9 cellular contexts compared by ENCODE assay signal in the genomic region with DNA sequence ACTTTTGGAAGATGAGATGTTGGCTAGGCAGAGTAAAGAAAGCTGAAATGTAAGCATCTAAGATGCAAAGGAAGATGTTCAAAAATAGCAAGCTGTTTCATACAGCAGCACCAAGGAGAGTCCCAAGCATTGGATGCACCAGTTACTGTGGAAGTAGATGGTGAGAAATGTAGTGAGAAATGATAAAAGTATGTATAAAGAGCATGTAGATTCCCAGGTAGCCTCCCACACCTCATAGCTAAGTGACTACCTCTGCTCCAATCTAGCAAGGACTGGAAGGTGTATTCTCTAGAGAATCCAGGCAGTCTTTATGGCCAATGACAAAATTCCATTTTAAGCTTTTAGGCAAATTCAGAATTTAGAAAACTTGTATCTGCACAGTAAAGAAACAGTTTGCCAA. TPM values are rescaled to one million over a fixed set of nuclear protein-coding genes. Genes with fewer than 3 reads are reported as not detected.
"Had no signal": no experiment of that assay in that cellular context is flagged by ENCODE, and none has a peak within 500 bp of the region (broad histone marks: within the 10 kb centered on the region; RNA-seq: fewer than 3 reads in every experiment).

No MANE protein-coding gene starts in this region.

- ATAC-seq: HCT116, K562 had no signal

- DNase-seq: GM23248, GOT3, H7, HFFc6, IMR-90 had no signal

- H3K36me3 ChIP-seq: HAP-1 had no signal

- H3K27ac ChIP-seq: GM23248, HL-60 had no signal

- H2AFZ ChIP-seq: GM23248 had no signal

- H3K4me1 ChIP-seq: HAP-1 had no signal

- H3K9me3 Mint-ChIP-seq: HFFc6 had no signal

- H3K4me3 ChIP-seq: GM23248, HAP-1, K562 had no signal

- H3K27ac Mint-ChIP-seq: HFFc6 had no signal

- H3K9ac ChIP-seq: GM23248 had no signal

- H3K9me3 ChIP-seq: HAP-1 had no signal

- H3K4me3 Mint-ChIP-seq: HFFc6 had no signal

RNA-seq across cellular contexts. Expression of a gene that starts 50.9 kb away (rescaled TPM):
- total RNA-seq: GM23248, H7, IMR-90, K562 had no signal
- polyA plus RNA-seq: GM23248, IMR-90, K562 had no signal
